Comparison of ENCODE assay signal across 26 cellular contexts in genomic region chr5:61001647-61002046, GRCh38.
"Had no signal": no experiment of that assay in that cellular context is flagged by ENCODE, and none has a peak within 500 bp of the region (broad histone marks: within the 10 kb centered on the region; RNA-seq: fewer than 3 reads in every experiment).

No MANE protein-coding gene starts in this region.

- H3K27me3 ChIP-seq: colonic mucosa, esophagus squamous epithelium, gastrocnemius medialis, heart right ventricle, left lung had no signal

- H3K27ac ChIP-seq: colonic mucosa, epithelial cell of prostate, esophagus squamous epithelium, gastrocnemius medialis, heart right ventricle, left lung, lower lobe of right lung had no signal

- FAIRE-seq: islet of Langerhans, keratinocyte had no signal

- H3K36me3 Mint-ChIP-seq: mesothelial cell of epicardium, naive B cell had no signal

- H3K27ac Mint-ChIP-seq: dendritic cell treated with granulocyte-macrophage colony-stimulating factor and Interleukin-4, amounts not matched to agents 40 ng/mL and 50 ng/mL, for 4 days; effector memory CD8-positive, alpha-beta T cell; endodermal cell; mesothelial cell of epicardium had no signal

- H3K4me1 Mint-ChIP-seq: mesothelial cell of epicardium had no signal

- H3K36me3 ChIP-seq: colonic mucosa, esophagus squamous epithelium, gastrocnemius medialis, heart right ventricle, left lung, lower lobe of right lung had no signal

- H3K27me3 Mint-ChIP-seq: dendritic cell treated with granulocyte-macrophage colony-stimulating factor and Interleukin-4, amounts not matched to agents 40 ng/mL and 50 ng/mL, for 4 days; effector memory CD8-positive, alpha-beta T cell; naive B cell had no signal

- H3K4me3 ChIP-seq: colonic mucosa, esophagus squamous epithelium, gastrocnemius medialis, heart right ventricle, left lung, lower lobe of right lung, mucosa of descending colon had no signal

- H3K4me1 ChIP-seq: colonic mucosa, esophagus squamous epithelium, left lung, lower lobe of right lung had no signal

- H3K4me3 Mint-ChIP-seq: dendritic cell treated with granulocyte-macrophage colony-stimulating factor and Interleukin-4, amounts not matched to agents 40 ng/mL and 50 ng/mL, for 4 days; effector memory CD8-positive, alpha-beta T cell; endodermal cell; mesothelial cell of epicardium; naive B cell had no signal

- DNase-seq: colonic mucosa; cortex of kidney; effector CD8-positive, alpha-beta T cell; effector memory CD8-positive, alpha-beta T cell; endodermal cell; erythroblast; esophagus squamous epithelium; foreskin melanocyte; gastrocnemius medialis; glutamatergic neuron; head of caudate nucleus; heart right ventricle; hippocampal formation; left cardiac atrium; left lung; left ventricle myocardium superior; lower lobe of right lung; mesenchymal stem cell; mucosa of descending colon; naive B cell had no signal

- ATAC-seq: effector memory CD8-positive, alpha-beta T cell; esophagus mucosa; left cardiac atrium; left lung; lower lobe of right lung; mucosa of descending colon had no signal

- H3K9me3 Mint-ChIP-seq: dendritic cell treated with granulocyte-macrophage colony-stimulating factor and Interleukin-4, amounts not matched to agents 40 ng/mL and 50 ng/mL, for 4 days; effector memory CD8-positive, alpha-beta T cell had no signal

- H3K9me3 ChIP-seq: colonic mucosa, esophagus squamous epithelium, gastrocnemius medialis, lower lobe of right lung, mucosa of descending colon had no signal
